1 cellular context compared by ENCODE assay signal in the genomic region with DNA sequence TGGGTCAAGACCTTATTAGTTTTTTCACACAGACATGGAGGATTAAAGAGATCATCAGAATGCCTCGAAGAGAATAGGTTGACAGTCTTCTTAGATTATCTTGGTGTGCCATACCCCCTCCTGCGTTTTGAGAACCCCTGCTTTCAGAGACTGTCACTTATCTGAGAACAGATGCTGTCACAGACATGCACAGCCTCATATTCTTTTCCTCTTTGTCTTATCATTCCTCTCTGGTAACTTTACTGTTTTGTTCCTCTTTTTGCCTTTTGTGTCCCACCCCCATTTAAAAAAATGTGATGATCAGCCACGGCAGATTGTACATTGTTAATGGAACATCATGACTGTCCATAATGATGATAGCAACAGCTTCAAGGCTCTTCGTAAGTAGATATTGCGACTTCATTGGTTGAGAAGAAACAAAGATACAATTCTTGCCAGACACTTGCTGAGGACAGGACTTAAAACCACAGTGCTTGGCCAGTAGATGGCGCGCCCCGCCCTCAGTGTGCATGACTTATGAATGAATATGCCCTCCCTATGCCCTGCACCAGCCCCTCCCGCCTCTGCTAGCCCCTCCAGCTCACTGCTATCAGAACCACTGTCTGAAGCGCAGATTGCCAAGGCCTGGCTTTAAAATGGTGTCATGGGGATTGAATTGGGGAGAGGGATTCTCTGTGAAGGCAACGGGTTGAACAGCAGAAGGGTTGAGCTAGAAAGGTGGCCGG.
TF ChIP-seq lines count a peak whose summit lies in the region.

No MANE protein-coding gene starts in this region.

TF ChIP-seq in GM12878, 131 proteins besides CTCF, POLR2A, EP300 and RAD21 (continued from another document):
- TF ChIP-seq SMARCA5 (IDR thresholded peaks at IDR 0.05) (peak; percentile 84; the same call in 1 of the 2 replicates), ZNF592 (IDR thresholded peaks at IDR 0.05) (0 out of 2 replicates have a peak, but pooled peaks have one; percentile 20), ETV6 (conservative IDR thresholded peaks at IDR 0.05 in 1 of 2, IDR thresholded peaks at IDR 0.05 in 1 of 2; ENCODE audit: borderline replicate concordance in 1 of 2, low read depth in 1 of 2) (no peak), NFIC (IDR thresholded peaks at IDR 0.05; ENCODE audit: low read depth, low read length) (no peak), TCF3 (IDR thresholded peaks at IDR 0.05; ENCODE audit: borderline replicate concordance, insufficient read depth, low read depth, low read length) (no peak), LARP7 (IDR thresholded peaks at IDR 0.05) (no peak), HDAC2 (IDR thresholded peaks at IDR 0.05) (no peak), MYB (IDR thresholded peaks at IDR 0.05; ENCODE audit: borderline replicate concordance, low read depth, low read length) (no peak), POLR2AphosphoS5 (IDR thresholded peaks at IDR 0.05; ENCODE audit: low read length) (no peak), FOXK2 (IDR thresholded peaks at IDR 0.05) (no peak), CHD2 (IDR thresholded peaks at IDR 0.05; ENCODE audit: borderline replicate concordance, low read depth, low read length) (peak; percentile 55; the same call in 1 of the 2 replicates)
- TF ChIP-seq, protein P1, sequence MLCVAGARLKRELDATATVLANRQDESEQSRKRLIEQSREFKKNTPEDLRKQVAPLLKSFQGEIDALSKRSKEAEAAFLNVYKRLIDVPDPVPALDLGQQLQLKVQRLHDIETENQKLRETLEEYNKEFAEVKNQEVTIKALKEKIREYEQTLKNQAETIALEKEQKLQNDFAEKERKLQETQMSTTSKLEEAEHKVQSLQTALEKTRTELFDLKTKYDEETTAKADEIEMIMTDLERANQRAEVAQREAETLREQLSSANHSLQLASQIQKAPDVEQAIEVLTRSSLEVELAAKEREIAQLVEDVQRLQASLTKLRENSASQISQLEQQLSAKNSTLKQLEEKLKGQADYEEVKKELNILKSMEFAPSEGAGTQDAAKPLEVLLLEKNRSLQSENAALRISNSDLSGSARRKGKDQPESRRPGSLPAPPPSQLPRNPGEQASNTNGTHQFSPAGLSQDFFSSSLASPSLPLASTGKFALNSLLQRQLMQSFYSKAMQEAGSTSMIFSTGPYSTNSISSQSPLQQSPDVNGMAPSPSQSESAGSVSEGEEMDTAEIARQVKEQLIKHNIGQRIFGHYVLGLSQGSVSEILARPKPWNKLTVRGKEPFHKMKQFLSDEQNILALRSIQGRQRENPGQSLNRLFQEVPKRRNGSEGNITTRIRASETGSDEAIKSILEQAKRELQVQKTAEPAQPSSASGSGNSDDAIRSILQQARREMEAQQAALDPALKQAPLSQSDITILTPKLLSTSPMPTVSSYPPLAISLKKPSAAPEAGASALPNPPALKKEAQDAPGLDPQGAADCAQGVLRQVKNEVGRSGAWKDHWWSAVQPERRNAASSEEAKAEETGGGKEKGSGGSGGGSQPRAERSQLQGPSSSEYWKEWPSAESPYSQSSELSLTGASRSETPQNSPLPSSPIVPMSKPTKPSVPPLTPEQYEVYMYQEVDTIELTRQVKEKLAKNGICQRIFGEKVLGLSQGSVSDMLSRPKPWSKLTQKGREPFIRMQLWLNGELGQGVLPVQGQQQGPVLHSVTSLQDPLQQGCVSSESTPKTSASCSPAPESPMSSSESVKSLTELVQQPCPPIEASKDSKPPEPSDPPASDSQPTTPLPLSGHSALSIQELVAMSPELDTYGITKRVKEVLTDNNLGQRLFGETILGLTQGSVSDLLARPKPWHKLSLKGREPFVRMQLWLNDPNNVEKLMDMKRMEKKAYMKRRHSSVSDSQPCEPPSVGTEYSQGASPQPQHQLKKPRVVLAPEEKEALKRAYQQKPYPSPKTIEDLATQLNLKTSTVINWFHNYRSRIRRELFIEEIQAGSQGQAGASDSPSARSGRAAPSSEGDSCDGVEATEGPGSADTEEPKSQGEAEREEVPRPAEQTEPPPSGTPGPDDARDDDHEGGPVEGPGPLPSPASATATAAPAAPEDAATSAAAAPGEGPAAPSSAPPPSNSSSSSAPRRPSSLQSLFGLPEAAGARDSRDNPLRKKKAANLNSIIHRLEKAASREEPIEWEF (IDR thresholded peaks at IDR 0.05; ENCODE audit: insufficient replicate concordance, low read depth, low read length) = no peak
- TF ChIP-seq, protein P2, sequence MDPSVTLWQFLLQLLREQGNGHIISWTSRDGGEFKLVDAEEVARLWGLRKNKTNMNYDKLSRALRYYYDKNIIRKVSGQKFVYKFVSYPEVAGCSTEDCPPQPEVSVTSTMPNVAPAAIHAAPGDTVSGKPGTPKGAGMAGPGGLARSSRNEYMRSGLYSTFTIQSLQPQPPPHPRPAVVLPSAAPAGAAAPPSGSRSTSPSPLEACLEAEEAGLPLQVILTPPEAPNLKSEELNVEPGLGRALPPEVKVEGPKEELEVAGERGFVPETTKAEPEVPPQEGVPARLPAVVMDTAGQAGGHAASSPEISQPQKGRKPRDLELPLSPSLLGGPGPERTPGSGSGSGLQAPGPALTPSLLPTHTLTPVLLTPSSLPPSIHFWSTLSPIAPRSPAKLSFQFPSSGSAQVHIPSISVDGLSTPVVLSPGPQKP (IDR thresholded peaks at IDR 0.05; ENCODE audit: low read depth, low read length) = no peak
- TF ChIP-seq, protein P3, sequence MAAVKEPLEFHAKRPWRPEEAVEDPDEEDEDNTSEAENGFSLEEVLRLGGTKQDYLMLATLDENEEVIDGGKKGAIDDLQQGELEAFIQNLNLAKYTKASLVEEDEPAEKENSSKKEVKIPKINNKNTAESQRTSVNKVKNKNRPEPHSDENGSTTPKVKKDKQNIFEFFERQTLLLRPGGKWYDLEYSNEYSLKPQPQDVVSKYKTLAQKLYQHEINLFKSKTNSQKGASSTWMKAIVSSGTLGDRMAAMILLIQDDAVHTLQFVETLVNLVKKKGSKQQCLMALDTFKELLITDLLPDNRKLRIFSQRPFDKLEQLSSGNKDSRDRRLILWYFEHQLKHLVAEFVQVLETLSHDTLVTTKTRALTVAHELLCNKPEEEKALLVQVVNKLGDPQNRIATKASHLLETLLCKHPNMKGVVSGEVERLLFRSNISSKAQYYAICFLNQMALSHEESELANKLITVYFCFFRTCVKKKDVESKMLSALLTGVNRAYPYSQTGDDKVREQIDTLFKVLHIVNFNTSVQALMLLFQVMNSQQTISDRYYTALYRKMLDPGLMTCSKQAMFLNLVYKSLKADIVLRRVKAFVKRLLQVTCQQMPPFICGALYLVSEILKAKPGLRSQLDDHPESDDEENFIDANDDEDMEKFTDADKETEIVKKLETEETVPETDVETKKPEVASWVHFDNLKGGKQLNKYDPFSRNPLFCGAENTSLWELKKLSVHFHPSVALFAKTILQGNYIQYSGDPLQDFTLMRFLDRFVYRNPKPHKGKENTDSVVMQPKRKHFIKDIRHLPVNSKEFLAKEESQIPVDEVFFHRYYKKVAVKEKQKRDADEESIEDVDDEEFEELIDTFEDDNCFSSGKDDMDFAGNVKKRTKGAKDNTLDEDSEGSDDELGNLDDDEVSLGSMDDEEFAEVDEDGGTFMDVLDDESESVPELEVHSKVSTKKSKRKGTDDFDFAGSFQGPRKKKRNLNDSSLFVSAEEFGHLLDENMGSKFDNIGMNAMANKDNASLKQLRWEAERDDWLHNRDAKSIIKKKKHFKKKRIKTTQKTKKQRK (IDR thresholded peaks at IDR 0.05; ENCODE audit: low read depth, low read length) = no peak
